17 cellular contexts compared by ENCODE assay signal in the genomic region with DNA sequence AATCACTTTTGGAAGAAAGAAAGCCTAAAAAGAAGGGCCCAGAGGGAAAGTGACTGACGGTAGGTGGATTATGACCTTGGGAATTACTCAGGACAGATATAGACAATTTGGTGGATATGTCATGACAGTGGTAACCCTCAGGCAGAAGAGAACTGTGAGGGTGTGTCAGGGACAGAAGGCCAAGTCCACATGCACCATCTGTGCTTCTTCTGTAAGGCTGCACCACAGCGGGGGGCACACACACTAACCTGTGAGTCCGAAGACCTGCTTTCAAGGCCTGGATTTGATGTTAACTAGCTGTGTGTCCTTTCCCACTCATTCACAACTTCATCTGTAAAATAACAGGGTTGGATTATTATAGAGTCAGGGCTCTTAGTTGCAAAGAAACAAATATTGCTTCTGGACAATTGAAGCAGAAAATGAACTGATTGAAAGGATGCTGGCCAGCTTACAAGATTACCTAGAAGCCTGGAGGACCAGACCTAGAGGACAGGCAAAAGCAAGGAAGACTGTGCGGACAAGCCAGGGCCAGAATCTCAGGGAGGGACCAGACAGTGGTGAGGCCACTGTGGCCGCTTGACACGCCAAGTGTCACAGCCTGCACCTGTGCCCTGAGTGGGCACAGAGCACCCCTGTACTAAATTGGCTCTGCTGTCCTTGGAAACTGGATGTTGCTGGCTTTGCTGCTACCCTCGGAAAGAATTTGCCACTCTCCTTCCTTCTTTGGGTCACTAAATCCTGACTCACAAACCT. TPM values are rescaled to one million over a fixed set of nuclear protein-coding genes. Genes with fewer than 3 reads are reported as not detected.
A peak's percentile ranks its signal among the peaks of the same experiment; 100 is the strongest.
DNase-seq lines count a peak whose midpoint lies in the region; ATAC-seq and TF ChIP-seq lines count a peak whose summit lies in the region.
"Had no signal": no experiment of that assay in that cellular context is flagged by ENCODE, and none has a peak within 500 bp of the region (broad histone marks: within the 10 kb centered on the region; RNA-seq: fewer than 3 reads in every experiment).

No MANE protein-coding gene starts in this region.

- H3K9me3 ChIP-seq in gastrocnemius medialis (no peaks in the 10 kb centered on the region), tibial artery (no peaks in the 10 kb centered on the region)
- H3K9me3 ChIP-seq: Caco-2 had no signal

- no peak for TF ChIP-seq POLR2A in gastrocnemius medialis (IDR thresholded peaks at IDR 0.05)

- intact Hi-C loops in left ventricle myocardium superior (cut with micrococcal nuclease) (no loop called here), gastrocnemius medialis (cut with DNase I; ENCODE audit: low total_unique reads) (no loop called here), tibial artery (cut with DNase I; ENCODE audit: low total_unique reads) (no loop called here)

- no peak overlapping the region for H3K4me3 ChIP-seq in gastrocnemius medialis
- H3K4me3 ChIP-seq in tibial artery: no peak overlapping the region

- H3K36me3 ChIP-seq in gastrocnemius medialis: no peaks in the 10 kb centered on the region
- no peaks in the 10 kb centered on the region for H3K36me3 ChIP-seq in tibial artery

- TF ChIP-seq CTCF in gastrocnemius medialis (IDR thresholded peaks at IDR 0.05 in 4 of 5, conservative IDR thresholded peaks at IDR 0.05 in 1 of 5) (no peak), tibial artery (IDR thresholded peaks at IDR 0.05) (no peak)

- H3K4me1 ChIP-seq in gastrocnemius medialis (peaks cover 17 to 39% of the 10 kb centered on the region in 2 donors), tibial artery (peaks cover 0 to 7% (median 0%) of the 10 kb centered on the region in 4 donors)

- DNase-seq in NCI-H1694 treated with DMSO at 0.1 percent for 48 hours (lab: John Stamatoyannopoulos, UW) (peak; percentile 22), NCI-H524 treated with DMSO at 0.1 percent for 48 hours (lab: John Stamatoyannopoulos, UW) (peak; percentile 59), left ventricle myocardium superior (no peak), gastrocnemius medialis (no peak), UCSD-AML1 (lab: John Stamatoyannopoulos, UW; ENCODE audit: unreplicated experiment) (no peak), tibial artery (no peak), NCI-H1930 (lab: John Stamatoyannopoulos, UW) (no peak)
- DNase-seq: Caco-2; CD4-positive, CD25-positive, alpha-beta regulatory T cell; DMS53; H7; MM.1S; NCI-H1105; NCI-H187 treated with DMSO at 0.1 percent for 48 hours; NCI-H510A had no signal

- H3K27ac ChIP-seq in gastrocnemius medialis (peak overlapping the region; percentile 62 to 78 (median 74)), tibial artery (no peak overlapping the region)

- in situ Hi-C loops in gastrocnemius medialis (cut with MboI; ENCODE audit: low sequenced_read_pairs in 4 of 4): no loop called here

- no peaks in the 10 kb centered on the region for H3K27me3 ChIP-seq in gastrocnemius medialis
- H3K27me3 ChIP-seq in tibial artery: no peaks in the 10 kb centered on the region

- ATAC-seq in left ventricle myocardium superior: peak; percentile 27
- ATAC-seq in gastrocnemius medialis: peak in 1 of 2 donors; percentile 9
- ATAC-seq: Panc1, SK-N-SH treated with all-trans-retinoic acid at 6 μM for 48 hours had no signal

RNA-seq across cellular contexts. Expression of a gene that starts 34.7 kb away (rescaled TPM):
- total RNA-seq in left ventricle myocardium superior: 33.1 TPM
- 100 to 1,000 TPM in 1 of 4 donors, 10 to 100 TPM in 3; 77.3 to 102 (median 90.8) TPM for total RNA-seq in gastrocnemius medialis

Comparison
In these comparisons a context has a peak if more than half of its experiments do, and no peak if none do; other contexts are left out.
1. DNase-seq: peak in NCI-H1694 treated with DMSO at 0.1 percent for 48 hours (single experiment) and NCI-H524 treated with DMSO at 0.1 percent for 48 hours (single experiment); none in left ventricle myocardium superior (single experiment), gastrocnemius medialis (0 of 2), UCSD-AML1 (single experiment), tibial artery (0 of 2) and NCI-H1930 (0 of 2).
2. H3K27ac ChIP-seq: peak in gastrocnemius medialis (4 of 4); none in tibial artery (0 of 2).